1 cellular context compared by ENCODE assay signal in the genomic region with DNA sequence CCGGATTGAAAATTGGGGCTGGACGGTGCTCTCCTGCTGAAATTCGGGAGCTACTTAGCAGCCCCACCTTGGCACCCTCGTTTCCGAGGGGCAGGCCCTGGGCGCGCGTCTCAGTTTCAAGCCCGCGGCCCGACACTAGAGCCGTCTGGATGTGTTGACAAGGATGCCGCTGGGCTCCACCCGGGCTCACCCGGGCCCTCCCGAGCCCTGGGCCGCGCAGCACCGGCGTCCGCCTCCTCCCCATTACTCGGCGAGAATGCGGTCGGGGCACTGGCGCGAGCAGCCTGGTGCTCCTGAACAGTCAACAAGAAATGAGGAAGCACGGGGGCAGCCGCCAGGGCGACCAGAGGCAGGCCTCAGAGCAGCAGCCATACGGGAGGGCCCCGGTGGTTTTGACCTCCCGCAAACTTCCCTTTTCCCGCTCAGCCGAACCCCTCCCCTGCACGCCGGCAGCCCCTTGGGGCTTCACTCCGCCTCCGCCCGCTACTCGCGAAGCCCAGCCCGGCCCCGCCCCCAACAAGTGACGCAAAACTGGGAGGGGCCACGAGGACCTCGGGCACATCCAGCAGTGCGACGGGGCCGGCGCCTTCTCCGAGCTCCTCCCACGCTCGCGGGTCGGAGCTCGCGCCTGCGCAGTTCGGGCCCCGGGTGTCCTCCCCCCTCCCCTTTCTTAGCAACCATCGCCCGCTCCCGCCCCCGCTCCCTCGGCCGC.
TF ChIP-seq lines count a peak whose summit lies in the region.

No MANE protein-coding gene starts in this region.

TF ChIP-seq in HEK293, 187 proteins besides CTCF, POLR2A, EP300 and RAD21 (continued from another document):
- TF ChIP-seq, protein P1, sequence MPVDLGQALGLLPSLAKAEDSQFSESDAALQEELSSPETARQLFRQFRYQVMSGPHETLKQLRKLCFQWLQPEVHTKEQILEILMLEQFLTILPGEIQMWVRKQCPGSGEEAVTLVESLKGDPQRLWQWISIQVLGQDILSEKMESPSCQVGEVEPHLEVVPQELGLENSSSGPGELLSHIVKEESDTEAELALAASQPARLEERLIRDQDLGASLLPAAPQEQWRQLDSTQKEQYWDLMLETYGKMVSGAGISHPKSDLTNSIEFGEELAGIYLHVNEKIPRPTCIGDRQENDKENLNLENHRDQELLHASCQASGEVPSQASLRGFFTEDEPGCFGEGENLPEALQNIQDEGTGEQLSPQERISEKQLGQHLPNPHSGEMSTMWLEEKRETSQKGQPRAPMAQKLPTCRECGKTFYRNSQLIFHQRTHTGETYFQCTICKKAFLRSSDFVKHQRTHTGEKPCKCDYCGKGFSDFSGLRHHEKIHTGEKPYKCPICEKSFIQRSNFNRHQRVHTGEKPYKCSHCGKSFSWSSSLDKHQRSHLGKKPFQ (tag by site-specific recombination; IDR thresholded peaks at IDR 0.05) = 0 out of 2 replicates have a peak, but pooled peaks have one; percentile 32
- TF ChIP-seq, protein P2, sequence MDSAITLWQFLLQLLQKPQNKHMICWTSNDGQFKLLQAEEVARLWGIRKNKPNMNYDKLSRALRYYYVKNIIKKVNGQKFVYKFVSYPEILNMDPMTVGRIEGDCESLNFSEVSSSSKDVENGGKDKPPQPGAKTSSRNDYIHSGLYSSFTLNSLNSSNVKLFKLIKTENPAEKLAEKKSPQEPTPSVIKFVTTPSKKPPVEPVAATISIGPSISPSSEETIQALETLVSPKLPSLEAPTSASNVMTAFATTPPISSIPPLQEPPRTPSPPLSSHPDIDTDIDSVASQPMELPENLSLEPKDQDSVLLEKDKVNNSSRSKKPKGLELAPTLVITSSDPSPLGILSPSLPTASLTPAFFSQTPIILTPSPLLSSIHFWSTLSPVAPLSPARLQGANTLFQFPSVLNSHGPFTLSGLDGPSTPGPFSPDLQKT (IDR thresholded peaks at IDR 0.05; ENCODE audit: borderline replicate concordance, low read depth, low read length) = no peak
- TF ChIP-seq KLF8 (tag by site-specific recombination; IDR thresholded peaks at IDR 0.05) = peak; percentile 94
- no peak for TF ChIP-seq ZNF23 (tag by site-specific recombination; IDR thresholded peaks at IDR 0.05; ENCODE audit: borderline replicate concordance)
- TF ChIP-seq, protein P3, sequence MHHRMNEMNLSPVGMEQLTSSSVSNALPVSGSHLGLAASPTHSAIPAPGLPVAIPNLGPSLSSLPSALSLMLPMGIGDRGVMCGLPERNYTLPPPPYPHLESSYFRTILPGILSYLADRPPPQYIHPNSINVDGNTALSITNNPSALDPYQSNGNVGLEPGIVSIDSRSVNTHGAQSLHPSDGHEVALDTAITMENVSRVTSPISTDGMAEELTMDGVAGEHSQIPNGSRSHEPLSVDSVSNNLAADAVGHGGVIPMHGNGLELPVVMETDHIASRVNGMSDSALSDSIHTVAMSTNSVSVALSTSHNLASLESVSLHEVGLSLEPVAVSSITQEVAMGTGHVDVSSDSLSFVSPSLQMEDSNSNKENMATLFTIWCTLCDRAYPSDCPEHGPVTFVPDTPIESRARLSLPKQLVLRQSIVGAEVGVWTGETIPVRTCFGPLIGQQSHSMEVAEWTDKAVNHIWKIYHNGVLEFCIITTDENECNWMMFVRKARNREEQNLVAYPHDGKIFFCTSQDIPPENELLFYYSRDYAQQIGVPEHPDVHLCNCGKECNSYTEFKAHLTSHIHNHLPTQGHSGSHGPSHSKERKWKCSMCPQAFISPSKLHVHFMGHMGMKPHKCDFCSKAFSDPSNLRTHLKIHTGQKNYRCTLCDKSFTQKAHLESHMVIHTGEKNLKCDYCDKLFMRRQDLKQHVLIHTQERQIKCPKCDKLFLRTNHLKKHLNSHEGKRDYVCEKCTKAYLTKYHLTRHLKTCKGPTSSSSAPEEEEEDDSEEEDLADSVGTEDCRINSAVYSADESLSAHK (tag by site-specific recombination; IDR thresholded peaks at IDR 0.05) = peak; percentile 48; the same call in 1 of the 2 replicates
- TF ChIP-seq GLIS2 (tag by site-specific recombination; IDR thresholded peaks at IDR 0.05) = peak; percentile 100
- peak; percentile 61; the same call in 1 of the 2 replicates for TF ChIP-seq ZNF423 (tag by site-specific recombination; IDR thresholded peaks at IDR 0.05)
- no peak for TF ChIP-seq ZNF701 (tag by site-specific recombination; IDR thresholded peaks at IDR 0.05)
- no peak for TF ChIP-seq GLI2 (tag by site-specific recombination; IDR thresholded peaks at IDR 0.05; ENCODE audit: borderline replicate concordance, low read depth)
